12 cellular contexts compared by ENCODE assay signal in genomic region chr17:58277107-58277506, GRCh38. TPM values are rescaled to one million over a fixed set of nuclear protein-coding genes. Genes with fewer than 3 reads are reported as not detected.
DNase-seq lines count a peak whose midpoint lies in the region; ATAC-seq and TF ChIP-seq lines count a peak whose summit lies in the region.
"Had no signal": no experiment of that assay in that cellular context is flagged by ENCODE, and none has a peak within 500 bp of the region (broad histone marks: within the 10 kb centered on the region; RNA-seq: fewer than 3 reads in every experiment).

No MANE protein-coding gene starts in this region.

- peaks cover 5% of the 10 kb centered on the region for H3K4me1 Mint-ChIP-seq in nephron progenitor cell

- no peak overlapping the region for H2BK20ac ChIP-seq in IMR-90 (ENCODE audit: low read depth, low read length)

- DNase-seq in NCI-H524 (lab: John Stamatoyannopoulos, UW), result peak; percentile 22 to 63
- DNase-seq in NCI-H524 treated with DMSO at 0.1 percent for 48 hours (lab: John Stamatoyannopoulos, UW), result no peak
- peak; percentile 8 for DNase-seq in IMR-90
- no peak for DNase-seq in astrocyte of the spinal cord (ENCODE audit: low read depth, low spot score)
- DNase-seq in nephron progenitor cell, result no peak
- no peak for DNase-seq in GM19240 (ENCODE audit: insufficient read length, low spot score)
- no peak for DNase-seq in prostate gland (ENCODE audit: low spot score)
- no peak for DNase-seq in transverse colon
- DNase-seq: DMS153, psoas muscle had no signal

- H3K9me3 ChIP-seq in IMR-90 (ENCODE audit: control insufficient read depth, insufficient read depth, low read length) (no peaks in the 10 kb centered on the region), prostate gland (no peaks in the 10 kb centered on the region), transverse colon (no peaks in the 10 kb centered on the region)
- H3K9me3 ChIP-seq: psoas muscle had no signal

- dilution Hi-C loops in IMR-90 (cut with HindIII; ENCODE audit: low sequenced_read_pairs, unreplicated experiment), result no loop called here

- no peak overlapping the region for H2BK5ac ChIP-seq in IMR-90 (ENCODE audit: low read depth, low read length, poor library complexity, severe bottlenecking)

- no peak overlapping the region for H3K56ac ChIP-seq in IMR-90 (ENCODE audit: extremely low read depth, insufficient read depth, low read length)

- H3K18ac ChIP-seq in IMR-90 (ENCODE audit: low read depth, low read length), result no peak overlapping the region

- no peak overlapping the region for H4K8ac ChIP-seq in IMR-90 (ENCODE audit: low read depth in 2 of 2, low read length in 2 of 2)

- POLR2A ChIA-PET in IMR-90 (lab: Charles Lee; ENCODE audit: unreplicated experiment), result no interaction called here

- H3K4me1 ChIP-seq in IMR-90 (ENCODE audit: control insufficient read depth, insufficient read depth, low read length), result no peaks in the 10 kb centered on the region
- H3K4me1 ChIP-seq in prostate gland (replicated peaks), result no peaks in the 10 kb centered on the region
- peaks cover 0 to 7% (median 3%) of the 10 kb centered on the region in 4 donors for H3K4me1 ChIP-seq in transverse colon
- H3K4me1 ChIP-seq: psoas muscle had no signal

- no CpG with 5 or more reads among the region's 5 CpGs for WGBS in IMR-90 (ENCODE audit: extremely low coverage in 2 of 2, insufficient read length in 1 of 2), 2 experiments
- WGBS in prostate gland, result 83% methylated on average over 5 of the region's 5 CpGs
- 57 to 60% methylated on average over 1 to 5 of the region's 5 CpGs for WGBS in transverse colon (ENCODE audit: low coverage in 1 of 2), 2 donors

- no peak for TF ChIP-seq POLR2A in IMR-90 (IDR thresholded peaks at IDR 0.05; ENCODE audit: low read depth, low read length)
- no peak for TF ChIP-seq POLR2A in prostate gland (IDR thresholded peaks at IDR 0.05)
- TF ChIP-seq POLR2A in transverse colon (IDR thresholded peaks at IDR 0.05), result no peak

- no peak overlapping the region for H4K91ac ChIP-seq in IMR-90 (ENCODE audit: insufficient read depth, low read depth, low read length)

- peaks cover 28% of the 10 kb centered on the region for H3K27me3 Mint-ChIP-seq in nephron progenitor cell (ENCODE audit: low read depth, poor library complexity)

- no TSS peak for BruUV-seq in IMR-90 (replicated peaks; lab: Mats Ljungman, UMichigan)

- H3K27ac ChIP-seq in IMR-90 (ENCODE audit: insufficient read depth, low read length), result no peak overlapping the region
- H3K27ac ChIP-seq in prostate gland, result no peak overlapping the region
- no peak overlapping the region for H3K27ac ChIP-seq in transverse colon
- H3K27ac ChIP-seq: psoas muscle had no signal

- H3K36me3 ChIP-seq in IMR-90 (ENCODE audit: control insufficient read depth, insufficient read depth, low read length) (no peaks in the 10 kb centered on the region), prostate gland (no peaks in the 10 kb centered on the region), transverse colon (no peaks in the 10 kb centered on the region)

- in situ Hi-C loops in IMR-90 (cut with MboI; ENCODE audit: low sequenced_read_pairs) (no loop called here), astrocyte of the spinal cord (cut with HindIII; ENCODE audit: low sequenced_read_pairs) (no loop called here), transverse colon (cut with MboI; ENCODE audit: low pct_ligation_motif_present in 1 of 4, low pct_unique_long_range_greater_than_20kb in 1 of 4, low sequenced_read_pairs in 3 of 4) (no loop called here)

- H4K5ac ChIP-seq in IMR-90 (ENCODE audit: low read depth, low read length), result no peak overlapping the region

- no peak overlapping the region for H3K9ac ChIP-seq in IMR-90 (ENCODE audit: low read depth, low read length)

- ATAC-seq in IMR-90 (ENCODE audit: low read depth), result no peak
- ATAC-seq: psoas muscle had no signal

- TF ChIP-seq CTCF in IMR-90 (conservative IDR thresholded peaks at IDR 0.05; ENCODE audit: low read depth, low read length) (peak; percentile 44), astrocyte of the spinal cord (IDR thresholded peaks at IDR 0.05; ENCODE audit: low read depth, low read length) (peak; percentile 32), nephron progenitor cell (IDR thresholded peaks at IDR 0.05) (peak; percentile 30), prostate gland (IDR thresholded peaks at IDR 0.05) (no peak), transverse colon (IDR thresholded peaks at IDR 0.05) (peak in 2 of 5 experiments; percentile 13 to 19)

- no peak overlapping the region for H3K4me3 Mint-ChIP-seq in nephron progenitor cell

- no peak overlapping the region for H3K4me3 ChIP-seq in IMR-90 (ENCODE audit: insufficient read depth, low read depth, low read length)
- no peak overlapping the region for H3K4me3 ChIP-seq in astrocyte of the spinal cord (ENCODE audit: low read depth, low read length)
- H3K4me3 ChIP-seq in prostate gland, result no peak overlapping the region
- H3K4me3 ChIP-seq in transverse colon, result no peak overlapping the region
- H3K4me3 ChIP-seq: psoas muscle had no signal

- no peak for TF ChIP-seq EP300 in transverse colon (IDR thresholded peaks at IDR 0.05; ENCODE audit: low read depth)

- no peak overlapping the region for H3K27ac Mint-ChIP-seq in nephron progenitor cell

- H2AK9ac ChIP-seq in IMR-90 (replicated peaks; ENCODE audit: low read depth, low read length, poor library complexity), result no peak overlapping the region

- H3K9me1 ChIP-seq in IMR-90 (ENCODE audit: insufficient read depth, low read length), result no peaks in the 10 kb centered on the region

- no peak overlapping the region for H2BK15ac ChIP-seq in IMR-90 (ENCODE audit: low read depth, low read length)

- no peak overlapping the region for H3K4ac ChIP-seq in IMR-90 (ENCODE audit: low read depth, low read length)

- H4K20me1 ChIP-seq in IMR-90 (ENCODE audit: insufficient read depth, low read length), result no peaks in the 10 kb centered on the region

- H3K9me3 Mint-ChIP-seq in nephron progenitor cell, result no peaks in the 10 kb centered on the region

- intact Hi-C loops in IMR-90 (cut with micrococcal nuclease) (no loop called here), prostate gland (cut with DNase I) (no loop called here), transverse colon (cut with DNase I; ENCODE audit: low total_unique reads) (no loop called here)

- no peaks in the 10 kb centered on the region for H3K79me1 ChIP-seq in IMR-90 (ENCODE audit: low read depth in 1 of 2, low read length in 2 of 2)

- no peak overlapping the region for H3K4me2 ChIP-seq in IMR-90 (ENCODE audit: low read depth, low read length)

- H2AFZ ChIP-seq in IMR-90 (replicated peaks; ENCODE audit: low read length, poor library complexity), result no peak overlapping the region

- H3K27me3 ChIP-seq in IMR-90 (ENCODE audit: control insufficient read depth, insufficient read depth, low read length), result peaks cover 15% of the 10 kb centered on the region; the same call in 1 of the 2 replicates
- H3K27me3 ChIP-seq in prostate gland (replicated peaks; ENCODE audit: insufficient read depth), result no peaks in the 10 kb centered on the region
- H3K27me3 ChIP-seq in transverse colon, result peaks cover 32% of the 10 kb centered on the region

- CTCF ChIA-PET in IMR-90 (lab: Yijun Ruan, JAX), result no interaction called here

- H3K23ac ChIP-seq in IMR-90 (ENCODE audit: low read depth, low read length), result no peak overlapping the region

- H3K36me3 Mint-ChIP-seq in nephron progenitor cell (ENCODE audit: low read depth), result no peaks in the 10 kb centered on the region

- no peak overlapping the region for H3K14ac ChIP-seq in IMR-90 (replicated peaks; ENCODE audit: low read depth, low read length)

- H2AK5ac ChIP-seq in IMR-90 (ENCODE audit: low read depth, low read length), result no peak overlapping the region

- no peak overlapping the region for H2BK120ac ChIP-seq in IMR-90 (ENCODE audit: low read depth, low read length)

- TF ChIP-seq RAD21 in IMR-90 (IDR thresholded peaks at IDR 0.05; ENCODE audit: low read length), result peak; percentile 45

TF ChIP-seq in IMR-90, 13 proteins besides CTCF, POLR2A, EP300 and RAD21 (continues in another document):
- TF ChIP-seq BHLHE40 (IDR thresholded peaks at IDR 0.05; ENCODE audit: low read depth, low read length) (no peak), FOS (IDR thresholded peaks at IDR 0.05; ENCODE audit: low read depth, low read length) (no peak), NFE2L2 (IDR thresholded peaks at IDR 0.05; ENCODE audit: low read depth, low read length) (no peak), RFX5 (IDR thresholded peaks at IDR 0.05; ENCODE audit: low read depth, low read length) (no peak)
- TF ChIP-seq, protein P1, sequence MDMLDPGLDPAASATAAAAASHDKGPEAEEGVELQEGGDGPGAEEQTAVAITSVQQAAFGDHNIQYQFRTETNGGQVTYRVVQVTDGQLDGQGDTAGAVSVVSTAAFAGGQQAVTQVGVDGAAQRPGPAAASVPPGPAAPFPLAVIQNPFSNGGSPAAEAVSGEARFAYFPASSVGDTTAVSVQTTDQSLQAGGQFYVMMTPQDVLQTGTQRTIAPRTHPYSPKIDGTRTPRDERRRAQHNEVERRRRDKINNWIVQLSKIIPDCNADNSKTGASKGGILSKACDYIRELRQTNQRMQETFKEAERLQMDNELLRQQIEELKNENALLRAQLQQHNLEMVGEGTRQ (IDR thresholded peaks at IDR 0.05; ENCODE audit: low read depth, low read length), result no peak

RNA-seq across cellular contexts. Expression of gene MPO, which starts 3.6 kb away (rescaled TPM):
- total RNA-seq in IMR-90 (2012; rRNA removed) (not detected in 2 replicates), prostate gland (under 1 TPM in 1 of 2 donors, not detected in 1; 0.57 TPM), transverse colon (not detected)
- polyA plus RNA-seq in IMR-90 (2012; rRNA removed), result not detected in 2 replicates
- 0.03 TPM in 1 of 2 replicates, not detected in the other for polyA plus RNA-seq in IMR-90 (2012; cell fraction: cytosol; rRNA removed)
- 0.02 TPM in 1 of 2 replicates, not detected in the other for polyA plus RNA-seq in IMR-90 (2012; cell fraction: nucleus; rRNA removed; ENCODE audit: low replicate concordance)
- total RNA-seq: dermis microvascular lymphatic vessel endothelial cell had no signal

RNA-seq across cellular contexts. Expression of gene LPO, which starts 38.7 kb away (rescaled TPM):
- total RNA-seq in IMR-90 (2012; rRNA removed) (not detected in 2 replicates), prostate gland (not detected), transverse colon (not detected)
- polyA plus RNA-seq in IMR-90 (2012; rRNA removed), result not detected in 2 replicates
- polyA plus RNA-seq in IMR-90 (2012; cell fraction: cytosol; rRNA removed), result not detected in 2 replicates
- 0.06 TPM in 1 of 2 replicates, not detected in the other for polyA plus RNA-seq in IMR-90 (2012; cell fraction: nucleus; rRNA removed; ENCODE audit: low replicate concordance)
- total RNA-seq: dermis microvascular lymphatic vessel endothelial cell, psoas muscle, urinary bladder had no signal
- polyA plus RNA-seq: urinary bladder had no signal

RNA-seq across cellular contexts. Expression of gene TSPOAP1, which starts 51.5 kb away (rescaled TPM):
- total RNA-seq in IMR-90 (2012; rRNA removed), result 0.56 and 0.90 TPM in 2 replicates
- 1.2 and 1.6 TPM in 2 replicates for polyA plus RNA-seq in IMR-90 (2012; rRNA removed)
- polyA plus RNA-seq in IMR-90 (2012; cell fraction: cytosol; rRNA removed), result 0.18 and 0.74 TPM in 2 replicates
- polyA plus RNA-seq in IMR-90 (2012; cell fraction: nucleus; rRNA removed; ENCODE audit: low replicate concordance), result 9.6 and 10.6 TPM in 2 replicates
- 10 to 100 TPM; 22.7 to 26.5 TPM for total RNA-seq in prostate gland
- 10 to 100 TPM in 2 of 4 donors, 1 to 10 TPM in 2; 4.4 to 21.7 (median 9.4) TPM for total RNA-seq in transverse colon
- total RNA-seq: dermis microvascular lymphatic vessel endothelial cell had no signal

RNA-seq across cellular contexts. Expression of gene MKS1, which starts 58.1 kb away (rescaled TPM):
- total RNA-seq in IMR-90 (2012; rRNA removed) (8.9 and 11.5 TPM in 2 replicates), prostate gland (10 to 100 TPM; 14.1 to 28.7 TPM), transverse colon (10 to 100 TPM in 3 of 4 donors, 1 to 10 TPM in 1; 8.5 to 51.9 (median 18.3) TPM)
- 11.0 and 13.2 TPM in 2 replicates for polyA plus RNA-seq in IMR-90 (2012; rRNA removed)
- 5.2 and 6.8 TPM in 2 replicates for polyA plus RNA-seq in IMR-90 (2012; cell fraction: cytosol; rRNA removed)
- 18.8 and 24.9 TPM in 2 replicates for polyA plus RNA-seq in IMR-90 (2012; cell fraction: nucleus; rRNA removed; ENCODE audit: low replicate concordance)

Comparison
In these comparisons a context has a peak if more than half of its experiments do, and no peak if none do; other contexts are left out.
1. DNase-seq: peak in NCI-H524 (2 of 2) and IMR-90 (single experiment); none in NCI-H524 treated with DMSO at 0.1 percent for 48 hours (single experiment), astrocyte of the spinal cord (single experiment), nephron progenitor cell (single experiment), GM19240 (single experiment), prostate gland (single experiment) and transverse colon (single experiment).
2. CTCF ChIP-seq: peak in IMR-90 (single experiment), astrocyte of the spinal cord (single experiment) and nephron progenitor cell (single experiment); none in prostate gland (0 of 4).